ENCODE assay signal across 1 cellular context in the genomic region with DNA sequence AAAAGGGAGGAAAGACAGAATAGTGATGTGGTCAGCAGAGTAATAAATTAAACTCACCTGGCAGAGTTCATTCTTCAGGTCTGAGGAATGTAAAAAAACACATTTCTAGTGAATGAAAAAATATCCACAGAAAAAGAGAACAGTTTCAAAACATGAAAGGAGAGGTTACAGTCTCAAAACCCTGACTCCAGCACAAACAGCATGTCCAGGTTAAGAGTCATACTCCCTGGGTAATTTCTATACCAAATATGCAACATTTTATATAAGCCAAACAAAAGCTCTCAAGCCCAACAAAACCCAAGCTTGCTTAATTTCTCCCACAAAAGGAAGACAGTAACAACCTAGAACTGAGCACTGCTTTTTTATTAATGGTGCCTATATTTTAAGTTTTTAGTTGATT.
TF ChIP-seq lines count a peak whose summit lies in the region.

No MANE protein-coding gene starts in this region.

TF ChIP-seq in SK-N-SH, 30 proteins besides CTCF, POLR2A, EP300 and RAD21 (continued from another document):
- no peak for TF ChIP-seq TAF1 (IDR thresholded peaks at IDR 0.05; ENCODE audit: borderline replicate concordance, low read depth, low read length)
- TF ChIP-seq NRF1 (IDR thresholded peaks at IDR 0.05; ENCODE audit: low read depth, low read length) = no peak
- TF ChIP-seq FOXM1 (IDR thresholded peaks at IDR 0.05; ENCODE audit: low read depth) = no peak
- no peak for TF ChIP-seq YY1 (IDR thresholded peaks at IDR 0.05; ENCODE audit: low read depth)
- no peak for TF ChIP-seq MXI1 (IDR thresholded peaks at IDR 0.05; ENCODE audit: low read depth, low read length)
- no peak for TF ChIP-seq CHD2 (IDR thresholded peaks at IDR 0.05; ENCODE audit: low read length, partially characterized antibody)
- TF ChIP-seq, protein P1, sequence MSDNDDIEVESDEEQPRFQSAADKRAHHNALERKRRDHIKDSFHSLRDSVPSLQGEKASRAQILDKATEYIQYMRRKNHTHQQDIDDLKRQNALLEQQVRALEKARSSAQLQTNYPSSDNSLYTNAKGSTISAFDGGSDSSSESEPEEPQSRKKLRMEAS (IDR thresholded peaks at IDR 0.05; ENCODE audit: low read depth) = no peak
- no peak for TF ChIP-seq TCF12 (IDR thresholded peaks at IDR 0.05)
- no peak for TF ChIP-seq NFIC (IDR thresholded peaks at IDR 0.05; ENCODE audit: borderline replicate concordance)
- no peak for TF ChIP-seq GATA2 (CRISPR knock-in tag; IDR thresholded peaks at IDR 0.05)
